Comparison of ENCODE assay signal across 31 cellular contexts in the genomic region with DNA sequence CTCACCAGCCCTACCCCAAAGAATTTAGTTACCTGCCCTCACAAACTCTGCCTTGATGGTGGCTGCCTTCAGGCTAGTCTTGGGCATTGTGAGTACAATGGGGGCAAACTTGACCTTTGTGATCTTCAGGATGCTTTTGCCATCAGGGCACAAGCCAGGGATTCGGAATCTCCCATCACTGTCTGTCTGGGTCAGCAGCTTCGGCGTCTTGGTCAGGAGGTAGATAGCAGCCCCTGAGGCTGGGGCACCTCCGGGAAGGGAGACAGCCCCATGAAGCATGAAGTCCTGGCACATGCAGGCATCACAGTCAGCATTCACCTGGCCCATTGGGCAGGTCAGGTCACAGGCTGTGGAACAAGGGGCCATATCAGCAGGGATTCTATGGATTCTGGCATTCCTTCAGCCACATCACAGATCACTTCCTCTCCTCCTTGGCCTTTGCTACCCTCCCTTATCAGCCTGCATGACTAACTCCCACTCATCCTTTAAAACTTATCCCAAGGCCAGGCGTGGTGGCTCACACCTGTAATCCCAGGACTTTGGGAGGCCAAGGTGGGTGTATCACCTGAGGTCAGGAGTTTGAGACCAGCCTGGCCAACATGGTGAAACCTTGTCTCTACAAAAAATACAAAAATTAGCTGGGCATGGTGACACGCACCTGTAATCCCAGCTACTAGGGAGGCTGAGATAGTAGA. TPM values are rescaled to one million over a fixed set of nuclear protein-coding genes. Genes with fewer than 3 reads are reported as not detected.
"Had no signal": no experiment of that assay in that cellular context is flagged by ENCODE, and none has a peak within 500 bp of the region (broad histone marks: within the 10 kb centered on the region; RNA-seq: fewer than 3 reads in every experiment).

No MANE protein-coding gene starts in this region.

- H3K27me3 ChIP-seq: ascending aorta, cardiac muscle cell had no signal

- H3K4me3 Mint-ChIP-seq: activated CD4-positive, alpha-beta T cell treated with anti-CD3 and anti-CD28 coated beads, Interleukin-2, amount 10 ng/mL, durations not matched to agents 24 days and 14 days; activated CD8-positive, alpha-beta T cell treated with anti-CD3 and anti-CD28 coated beads, Interleukin-2, amount 10 ng/mL, durations not matched to agents 7 days and 5 days; activated naive CD8-positive, alpha-beta T cell treated with anti-CD3 and anti-CD28 coated beads for 36 hours; activated T-cell treated with anti-CD3 and anti-CD28 coated beads, Interleukin-2, amount 50 U/mL, for 24 hours; T-helper 1 cell treated with Interleukin-12 subunit alpha and Interleukin-12 subunit beta and Interleukin-4 antibody, amounts not matched to agents 30 μg/mL and 1 μg/mL, for 36 hours; T-helper 2 cell treated with Interferon-gamma antibody and Interleukin-4, amounts not matched to agents 5 μg/mL and 100 μg/mL, for 36 hours had no signal

- H3K4me2 ChIP-seq: KMS-11, SK-N-SH had no signal

- H3K27ac Mint-ChIP-seq: activated CD4-positive, alpha-beta T cell treated with anti-CD3 and anti-CD28 coated beads, Interleukin-2, amount 10 ng/mL, durations not matched to agents 24 days and 14 days; activated CD8-positive, alpha-beta T cell treated with anti-CD3 and anti-CD28 coated beads, Interleukin-2, amount 10 ng/mL, durations not matched to agents 7 days and 5 days; activated naive CD8-positive, alpha-beta T cell treated with anti-CD3 and anti-CD28 coated beads for 36 hours; activated T-cell treated with anti-CD3 and anti-CD28 coated beads, Interleukin-2, amount 50 U/mL, for 24 hours; IgD-negative memory B cell; T-helper 1 cell treated with Interleukin-12 subunit alpha and Interleukin-12 subunit beta and Interleukin-4 antibody, amounts not matched to agents 30 μg/mL and 1 μg/mL, for 36 hours; T-helper 2 cell treated with Interferon-gamma antibody and Interleukin-4, amounts not matched to agents 5 μg/mL and 100 μg/mL, for 36 hours had no signal

- H3K4me3 ChIP-seq: ascending aorta, cardiac muscle cell, SJSA1 had no signal

- H3K9ac ChIP-seq: KMS-11, SK-N-SH had no signal

- H3K4me1 Mint-ChIP-seq: activated CD4-positive, alpha-beta T cell treated with anti-CD3 and anti-CD28 coated beads, Interleukin-2, amount 10 ng/mL, durations not matched to agents 24 days and 14 days; activated naive CD8-positive, alpha-beta T cell treated with anti-CD3 and anti-CD28 coated beads for 36 hours; IgD-negative memory B cell had no signal

- H3K36me3 ChIP-seq: ascending aorta, cardiac muscle cell, SJSA1 had no signal

- DNase-seq: activated CD4-positive, alpha-beta T cell treated with anti-CD3 and anti-CD28 coated beads, Interleukin-2, amount 10 ng/mL, durations not matched to agents 24 days and 14 days; activated CD4-positive, alpha-beta T cell treated with anti-CD3 and anti-CD28 coated beads, Interleukin-2, amount 50 U/mL, for 48 hours; activated CD8-positive, alpha-beta T cell treated with anti-CD3 and anti-CD28 coated beads, Interleukin-2, amount 10 ng/mL, durations not matched to agents 7 days and 5 days; activated naive CD4-positive, alpha-beta T cell; activated naive CD4-positive, alpha-beta T cell treated with anti-CD3 and anti-CD28 coated beads, Interleukin-2, amount 50 U/mL, for 16 hours; activated naive CD8-positive, alpha-beta T cell treated with anti-CD3 and anti-CD28 coated beads for 36 hours; activated T-cell treated with anti-CD3 and anti-CD28 coated beads, Interleukin-2, amount 50 U/mL, for 24 hours; amygdala; MM.1S; MV-4-11; NCI-H1092; NCI-H146; NCI-H187; NCI-H2081; NCI-H2171 treated with DMSO at 0.1 percent for 48 hours; NCI-H226; NCI-H446 treated with DMSO at 0.1 percent for 48 hours; NCI-H524; NCI-H69; RPMI8226; SHP77 treated with DMSO at 0.1 percent for 48 hours; SK-N-SH had no signal

- H3K4me1 ChIP-seq: ascending aorta, SJSA1 had no signal

- FAIRE-seq: TTC549 had no signal

- H3K36me3 Mint-ChIP-seq: activated naive CD8-positive, alpha-beta T cell treated with anti-CD3 and anti-CD28 coated beads for 36 hours; IgD-negative memory B cell had no signal

- ATAC-seq: activated CD8-positive, alpha-beta T cell treated with anti-CD3 and anti-CD28 coated beads, Interleukin-2, amount 10 ng/mL, durations not matched to agents 7 days and 5 days; Panc1 had no signal

- H3K9me3 Mint-ChIP-seq: activated CD4-positive, alpha-beta T cell treated with anti-CD3 and anti-CD28 coated beads, Interleukin-2, amount 10 ng/mL, durations not matched to agents 24 days and 14 days; activated naive CD8-positive, alpha-beta T cell treated with anti-CD3 and anti-CD28 coated beads for 36 hours; activated T-cell treated with anti-CD3 and anti-CD28 coated beads, Interleukin-2, amount 50 U/mL, for 24 hours; IgD-negative memory B cell; T-helper 1 cell treated with Interleukin-12 subunit alpha and Interleukin-12 subunit beta and Interleukin-4 antibody, amounts not matched to agents 30 μg/mL and 1 μg/mL, for 36 hours; T-helper 2 cell treated with Interferon-gamma antibody and Interleukin-4, amounts not matched to agents 5 μg/mL and 100 μg/mL, for 36 hours had no signal

- H3K27ac ChIP-seq: ascending aorta, cardiac muscle cell, KMS-11, SJSA1 had no signal

- H3K27me3 Mint-ChIP-seq: activated naive CD8-positive, alpha-beta T cell treated with anti-CD3 and anti-CD28 coated beads for 36 hours; activated T-cell treated with anti-CD3 and anti-CD28 coated beads, Interleukin-2, amount 50 U/mL, for 24 hours had no signal

- H3K9me3 ChIP-seq: ascending aorta, SJSA1, SK-N-SH had no signal

RNA-seq across cellular contexts. Expression of a gene that starts 6.9 kb away (rescaled TPM):
- total RNA-seq: activated naive CD8-positive, alpha-beta T cell treated with anti-CD3 and anti-CD28 coated beads for 36 hours; SJSA1 had no signal
- polyA plus RNA-seq: IgD-negative memory B cell had no signal
